Comparison of ENCODE assay signal across 1 cellular context in the genomic region with DNA sequence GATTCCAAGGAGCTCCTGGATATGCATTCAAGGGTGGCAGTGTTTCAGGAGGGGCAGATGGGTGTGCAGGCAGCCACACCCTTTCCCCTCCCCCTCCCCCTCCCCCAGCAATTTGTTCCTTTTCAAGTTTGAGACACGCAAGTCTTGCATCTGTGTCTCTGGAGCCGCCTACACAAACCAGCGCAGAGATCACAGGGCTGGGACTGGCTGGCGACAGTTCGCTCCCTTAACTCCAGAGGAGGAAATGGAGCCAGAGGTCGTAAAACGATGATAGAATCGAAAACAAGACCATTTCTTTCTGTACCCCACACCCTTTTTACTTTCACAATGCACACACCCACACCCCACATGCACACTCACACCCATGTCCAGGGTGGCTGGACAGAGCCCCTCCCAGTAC.
TF ChIP-seq lines count a peak whose summit lies in the region.

No MANE protein-coding gene starts in this region.

TF ChIP-seq in WTC11, 78 proteins besides CTCF, POLR2A, EP300 and RAD21 (continued from another document):
- TF ChIP-seq, protein P1, sequence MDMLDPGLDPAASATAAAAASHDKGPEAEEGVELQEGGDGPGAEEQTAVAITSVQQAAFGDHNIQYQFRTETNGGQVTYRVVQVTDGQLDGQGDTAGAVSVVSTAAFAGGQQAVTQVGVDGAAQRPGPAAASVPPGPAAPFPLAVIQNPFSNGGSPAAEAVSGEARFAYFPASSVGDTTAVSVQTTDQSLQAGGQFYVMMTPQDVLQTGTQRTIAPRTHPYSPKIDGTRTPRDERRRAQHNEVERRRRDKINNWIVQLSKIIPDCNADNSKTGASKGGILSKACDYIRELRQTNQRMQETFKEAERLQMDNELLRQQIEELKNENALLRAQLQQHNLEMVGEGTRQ (CRISPR knock-in tag; IDR thresholded peaks at IDR 0.05), result no peak
- no peak for TF ChIP-seq FOXP1 (CRISPR knock-in tag; IDR thresholded peaks at IDR 0.05; ENCODE audit: borderline replicate concordance)
